Comparison of ENCODE assay signal across 24 cellular contexts in the genomic region with DNA sequence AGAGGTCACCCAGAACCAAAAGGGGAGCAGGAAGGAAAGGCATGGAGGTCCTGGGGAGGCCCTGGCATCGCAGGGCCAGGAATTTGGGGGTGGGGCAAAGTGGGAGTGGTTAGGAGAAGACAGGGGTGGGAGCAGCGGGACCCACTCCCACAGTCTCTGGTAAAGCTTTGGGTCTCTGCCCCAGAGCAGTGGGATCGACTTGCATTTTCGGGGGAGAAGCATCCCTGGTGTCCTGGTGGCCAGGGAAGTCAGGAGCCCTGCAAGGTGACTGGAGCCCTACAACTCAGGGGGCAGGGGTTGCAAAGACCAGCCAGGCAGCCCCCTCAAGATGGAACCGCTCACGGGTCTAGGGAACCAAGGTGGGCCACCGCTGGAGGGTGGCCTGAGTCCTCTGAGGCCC. TPM values are rescaled to one million over a fixed set of nuclear protein-coding genes. Genes with fewer than 3 reads are reported as not detected.
"Had no signal": no experiment of that assay in that cellular context is flagged by ENCODE, and none has a peak within 500 bp of the region (broad histone marks: within the 10 kb centered on the region; RNA-seq: fewer than 3 reads in every experiment).

No MANE protein-coding gene starts in this region.

- H3K27ac Mint-ChIP-seq: activated CD4-positive, alpha-beta memory T cell treated with anti-CD3 and anti-CD28 coated beads, Interleukin-2, amount 10 ng/mL, durations not matched to agents 7 days and 5 days; activated CD4-positive, alpha-beta T cell treated with anti-CD3 and anti-CD28 coated beads, Interleukin-2, amount 10 ng/mL, durations not matched to agents 7 days and 5 days; activated T-helper 17 cell treated with anti-CD3 and anti-CD28 coated beads, Interleukin-2, amount 50 U/mL, for 72 hours; T-helper 1 cell treated with Interleukin-12 subunit alpha and Interleukin-12 subunit beta and Interleukin-4 antibody, amounts not matched to agents 30 μg/mL and 1 μg/mL, for 36 hours had no signal

- H3K9me3 ChIP-seq: breast epithelium had no signal

- H3K9me3 Mint-ChIP-seq: activated CD4-positive, alpha-beta memory T cell treated with anti-CD3 and anti-CD28 coated beads, Interleukin-2, amount 10 ng/mL, durations not matched to agents 7 days and 5 days; activated CD4-positive, alpha-beta T cell treated with anti-CD3 and anti-CD28 coated beads, Interleukin-2, amount 10 ng/mL, durations not matched to agents 7 days and 5 days; activated T-helper 17 cell treated with anti-CD3 and anti-CD28 coated beads, Interleukin-2, amount 50 U/mL, for 72 hours; T-helper 1 cell treated with Interleukin-12 subunit alpha and Interleukin-12 subunit beta and Interleukin-4 antibody, amounts not matched to agents 30 μg/mL and 1 μg/mL, for 36 hours had no signal

- H3K4me3 Mint-ChIP-seq: activated CD4-positive, alpha-beta memory T cell treated with anti-CD3 and anti-CD28 coated beads, Interleukin-2, amount 10 ng/mL, durations not matched to agents 7 days and 5 days; activated CD4-positive, alpha-beta T cell treated with anti-CD3 and anti-CD28 coated beads, Interleukin-2, amount 10 ng/mL, durations not matched to agents 7 days and 5 days; activated T-helper 17 cell treated with anti-CD3 and anti-CD28 coated beads, Interleukin-2, amount 50 U/mL, for 72 hours; T-helper 1 cell treated with Interleukin-12 subunit alpha and Interleukin-12 subunit beta and Interleukin-4 antibody, amounts not matched to agents 30 μg/mL and 1 μg/mL, for 36 hours had no signal

- H3K4me1 Mint-ChIP-seq: activated CD4-positive, alpha-beta memory T cell treated with anti-CD3 and anti-CD28 coated beads, Interleukin-2, amount 10 ng/mL, durations not matched to agents 7 days and 5 days; activated CD4-positive, alpha-beta T cell treated with anti-CD3 and anti-CD28 coated beads, Interleukin-2, amount 10 ng/mL, durations not matched to agents 7 days and 5 days; activated T-helper 17 cell treated with anti-CD3 and anti-CD28 coated beads, Interleukin-2, amount 50 U/mL, for 72 hours had no signal

- ATAC-seq: activated T-helper 17 cell treated with anti-CD3 and anti-CD28 coated beads, Interleukin-2, amount 50 U/mL, for 72 hours; K562; PC-3 had no signal

- DNase-seq: activated CD4-positive, alpha-beta memory T cell treated with anti-CD3 and anti-CD28 coated beads, Interleukin-2, amount 10 ng/mL, durations not matched to agents 7 days and 5 days; activated CD4-positive, alpha-beta T cell treated with anti-CD3 and anti-CD28 coated beads, Interleukin-2, amount 10 ng/mL, durations not matched to agents 7 days and 5 days; activated CD4-positive, CD25-positive, alpha-beta regulatory T cell; activated naive CD4-positive, alpha-beta T cell treated with anti-CD3 and anti-CD28 coated beads, Interleukin-2, amount 50 U/mL, for 16 hours; activated T-cell treated with anti-CD3 and anti-CD28 coated beads for 4 hours; activated T-cell treated with anti-CD3 and anti-CD28 coated beads, Interleukin-2, amount 50 U/mL, for 48 hours; aorta; central memory CD4-positive, alpha-beta T cell; Kasumi-1; NCI-H1048; NCI-H146; NCI-H187 treated with DMSO at 0.1 percent for 48 hours; NCI-H2081 treated with DMSO at 0.1 percent for 48 hours; NCI-H446; NCI-H524; PC-3; SHP77 treated with DMSO at 0.1 percent for 48 hours; T-helper 9 cell had no signal

RNA-seq across cellular contexts. Expression of a gene that starts 29.9 kb away (rescaled TPM):
- total RNA-seq: activated CD4-positive, alpha-beta memory T cell treated with anti-CD3 and anti-CD28 coated beads, Interleukin-2, amount 10 ng/mL, durations not matched to agents 7 days and 5 days; activated CD4-positive, alpha-beta T cell treated with anti-CD3 and anti-CD28 coated beads, Interleukin-2, amount 10 ng/mL, durations not matched to agents 7 days and 5 days; activated CD8-positive, alpha-beta memory T cell treated with anti-CD3 and anti-CD28 coated beads for 36 hours; activated T-helper 17 cell treated with anti-CD3 and anti-CD28 coated beads, Interleukin-2, amount 50 U/mL, for 72 hours; aorta; breast epithelium; PC-3 had no signal

RNA-seq across cellular contexts. Expression of a gene that starts 53.4 kb away (rescaled TPM):
- total RNA-seq: SK-MEL-5 had no signal
